In genomic region chr2:9416962-9417316, GRCh38 we compare ENCODE assay signal across 24 cellular contexts. TPM values are rescaled to one million over a fixed set of nuclear protein-coding genes. Genes with fewer than 3 reads are reported as not detected.
DNase-seq lines count a peak whose midpoint lies in the region; ATAC-seq and TF ChIP-seq lines count a peak whose summit lies in the region.
"Had no signal": no experiment of that assay in that cellular context is flagged by ENCODE, and none has a peak within 500 bp of the region (broad histone marks: within the 10 kb centered on the region; RNA-seq: fewer than 3 reads in every experiment).

No MANE protein-coding gene starts in this region.

- peak overlapping the region; percentile 72 for H3K18ac ChIP-seq in trophoblast cell (ENCODE audit: low read length)

- H3K4me3 ChIP-seq in RWPE2 (ENCODE audit: severe bottlenecking) (no peak overlapping the region), trophoblast cell (ENCODE audit: low read depth, low read length) (no peak overlapping the region), heart left ventricle (no peak overlapping the region)
- H3K4me3 ChIP-seq: HAP-1, tibial nerve had no signal

- H3K4me1 Mint-ChIP-seq in activated CD4-positive, alpha-beta T cell treated with anti-CD3 and anti-CD28 coated beads for 36 hours = peaks cover 50% of the 10 kb centered on the region
- peaks cover 34 to 54% of the 10 kb centered on the region in 2 donors for H3K4me1 Mint-ChIP-seq in effector memory CD8-positive, alpha-beta T cell (ENCODE audit: low read depth in 2 of 2)

- no peak overlapping the region for H2AK5ac ChIP-seq in trophoblast cell (ENCODE audit: low read length)

- no peaks in the 10 kb centered on the region for H3K27me3 ChIP-seq in RWPE2 (ENCODE audit: insufficient read depth, poor library complexity, severe bottlenecking)
- no peaks in the 10 kb centered on the region for H3K27me3 ChIP-seq in trophoblast cell (ENCODE audit: insufficient read depth, low read length)
- H3K27me3 ChIP-seq in heart left ventricle = no peaks in the 10 kb centered on the region
- H3K27me3 ChIP-seq: tibial nerve had no signal

- H3K4me3 Mint-ChIP-seq in activated CD4-positive, alpha-beta T cell treated with anti-CD3 and anti-CD28 coated beads for 36 hours = no peak overlapping the region
- H3K4me3 Mint-ChIP-seq in effector memory CD8-positive, alpha-beta T cell = peak overlapping the region; percentile 23 to 51
- H3K4me3 Mint-ChIP-seq: activated CD4-positive, alpha-beta memory T cell treated with anti-CD3 and anti-CD28 coated beads, Interleukin-2, amount 10 ng/mL, durations not matched to agents 7 days and 5 days had no signal

- no peak for ATAC-seq in activated CD4-positive, alpha-beta T cell treated with anti-CD3 and anti-CD28 coated beads for 36 hours
- ATAC-seq in RWPE2 (ENCODE audit: low read depth) (peak; percentile 17), heart left ventricle (no peak)
- ATAC-seq in effector memory CD8-positive, alpha-beta T cell (replicated peaks) = peak; percentile 51
- ATAC-seq: Panc1 had no signal

- POLR2A ChIA-PET in activated CD4-positive, alpha-beta T cell treated with anti-CD3 and anti-CD28 coated beads for 36 hours (lab: Charles Lee) = no interaction called here

- TF ChIP-seq POLR2A in heart left ventricle (IDR thresholded peaks at IDR 0.05) (no peak), erythroblast (IDR thresholded peaks at IDR 0.05; ENCODE audit: low read length) (no peak)

- no peak overlapping the region for H3K14ac ChIP-seq in trophoblast cell (ENCODE audit: low read length)

- no peak overlapping the region for H2BK12ac ChIP-seq in trophoblast cell (ENCODE audit: low read length)

- H4K8ac ChIP-seq in trophoblast cell (ENCODE audit: low read depth, low read length) = no peak overlapping the region

- CTCF ChIA-PET in activated CD4-positive, alpha-beta T cell treated with anti-CD3 and anti-CD28 coated beads for 36 hours (lab: Charles Lee) = no interaction called here

- no peaks in the 10 kb centered on the region for H3K9me3 Mint-ChIP-seq in activated CD4-positive, alpha-beta T cell treated with anti-CD3 and anti-CD28 coated beads for 36 hours (ENCODE audit: low read depth)
- H3K9me3 Mint-ChIP-seq in effector memory CD8-positive, alpha-beta T cell = no peaks in the 10 kb centered on the region
- H3K9me3 Mint-ChIP-seq: activated CD4-positive, alpha-beta memory T cell treated with anti-CD3 and anti-CD28 coated beads, Interleukin-2, amount 10 ng/mL, durations not matched to agents 7 days and 5 days had no signal

- WGBS in trophoblast cell (ENCODE audit: extremely low coverage, insufficient coverage, insufficient read length) = no CpG with 5 or more reads among the region's 7 CpGs
- 96 to 97% (median 97%) methylated on average over 7 of the region's 7 CpGs for WGBS in heart left ventricle, 4 donors

- H3K4me1 ChIP-seq in RWPE2 (ENCODE audit: insufficient read depth, poor library complexity, severe bottlenecking) (peaks cover 18% of the 10 kb centered on the region), trophoblast cell (ENCODE audit: control insufficient read depth in 1 of 2, insufficient read depth in 2 of 2, low read length in 2 of 2) (peaks cover 0 to 5% of the 10 kb centered on the region in 2 experiments), heart left ventricle (peaks cover 0 to 37% (median 16%) of the 10 kb centered on the region in 12 donors)

- intact Hi-C loops in activated CD4-positive, alpha-beta T cell treated with anti-CD3 and anti-CD28 coated beads for 36 hours (cut with DNase I, micrococcal nuclease) = no loop called here
- intact Hi-C loops in heart left ventricle (cut with DNase I) = no loop called here

- no peak overlapping the region for H2BK5ac ChIP-seq in trophoblast cell (ENCODE audit: low read depth, low read length, poor library complexity)

- H3K9ac ChIP-seq in trophoblast cell (ENCODE audit: low read length) = no peak overlapping the region
- H3K9ac ChIP-seq: parathyroid adenoma had no signal

- H3K27ac Mint-ChIP-seq in activated CD4-positive, alpha-beta T cell treated with anti-CD3 and anti-CD28 coated beads for 36 hours = peak overlapping the region; percentile 32
- peak overlapping the region; percentile 22 to 88 for H3K27ac Mint-ChIP-seq in effector memory CD8-positive, alpha-beta T cell
- H3K27ac Mint-ChIP-seq: activated CD4-positive, alpha-beta memory T cell treated with anti-CD3 and anti-CD28 coated beads, Interleukin-2, amount 10 ng/mL, durations not matched to agents 7 days and 5 days had no signal

- peaks cover 55% of the 10 kb centered on the region for H3K36me3 ChIP-seq in RWPE2 (ENCODE audit: low read depth)
- peaks cover 4 to 6% of the 10 kb centered on the region in 2 experiments for H3K36me3 ChIP-seq in trophoblast cell (ENCODE audit: control insufficient read depth in 1 of 2, insufficient read depth in 2 of 2, low read length in 2 of 2)
- peaks cover 0 to 59% (median 26%) of the 10 kb centered on the region in 9 donors for H3K36me3 ChIP-seq in heart left ventricle

- no peak overlapping the region for H3K23ac ChIP-seq in trophoblast cell (ENCODE audit: low read length)

- H2BK120ac ChIP-seq in trophoblast cell (ENCODE audit: insufficient read depth, low read length, poor library complexity) = no peak overlapping the region

- no peak overlapping the region for H4K91ac ChIP-seq in trophoblast cell (ENCODE audit: low read depth, low read length)

- peak overlapping the region; percentile 75 for H3K27ac ChIP-seq in RWPE2 (ENCODE audit: poor library complexity, severe bottlenecking)
- no peak overlapping the region for H3K27ac ChIP-seq in trophoblast cell (ENCODE audit: low read depth, low read length)
- no peak overlapping the region for H3K27ac ChIP-seq in heart left ventricle
- H3K27ac ChIP-seq: 22Rv1, parathyroid adenoma, WERI-Rb-1 had no signal

- peaks cover 50% of the 10 kb centered on the region for H3K36me3 Mint-ChIP-seq in activated CD4-positive, alpha-beta T cell treated with anti-CD3 and anti-CD28 coated beads for 36 hours (ENCODE audit: low read depth)
- peaks cover 36% of the 10 kb centered on the region for H3K36me3 Mint-ChIP-seq in effector memory CD8-positive, alpha-beta T cell (ENCODE audit: insufficient read depth)

- H3K79me1 ChIP-seq in trophoblast cell (ENCODE audit: low read length) = no peaks in the 10 kb centered on the region

- H3K4me2 ChIP-seq in trophoblast cell (ENCODE audit: low read length) = no peak overlapping the region

- DNase-seq in activated CD4-positive, alpha-beta T cell treated with anti-CD3 and anti-CD28 coated beads for 36 hours = no peak
- no peak for DNase-seq in activated CD4-positive, alpha-beta T cell treated with anti-CD3 and anti-CD28 coated beads for 48 hours
- no peak for DNase-seq in RWPE2 (ENCODE audit: low spot score)
- DNase-seq in effector memory CD8-positive, alpha-beta T cell = no peak
- no peak for DNase-seq in trophoblast cell
- no peak for DNase-seq in heart left ventricle
- DNase-seq in CD1c-positive myeloid dendritic cell (ENCODE audit: extremely low spot score) = no peak
- DNase-seq in erythroblast (lab: John Stamatoyannopoulos, UW) = no peak
- DNase-seq: activated CD4-positive, alpha-beta memory T cell treated with anti-CD3 and anti-CD28 coated beads, Interleukin-2, amount 10 ng/mL, durations not matched to agents 7 days and 5 days; AML-193; amygdala; COR-L47; Karpas-422; kidney glomerular epithelial cell; NCI-H1092; NCI-H1930; NCI-H345; NCI-H82; WERI-Rb-1 had no signal

- no peaks in the 10 kb centered on the region for H3K79me2 ChIP-seq in trophoblast cell (ENCODE audit: control insufficient read depth, insufficient read depth, low read length, poor library complexity)

- TF ChIP-seq CTCF in RWPE2 (IDR thresholded peaks at IDR 0.05; ENCODE audit: poor library complexity, severe bottlenecking) = no peak
- TF ChIP-seq CTCF in heart left ventricle (IDR thresholded peaks at IDR 0.05) = no peak

- H3K4ac ChIP-seq in trophoblast cell (ENCODE audit: low read depth, low read length) = no peak overlapping the region

- H3K27me3 Mint-ChIP-seq in activated CD4-positive, alpha-beta T cell treated with anti-CD3 and anti-CD28 coated beads for 36 hours = no peaks in the 10 kb centered on the region
- no peaks in the 10 kb centered on the region for H3K27me3 Mint-ChIP-seq in effector memory CD8-positive, alpha-beta T cell
- H3K27me3 Mint-ChIP-seq: activated CD4-positive, alpha-beta memory T cell treated with anti-CD3 and anti-CD28 coated beads, Interleukin-2, amount 10 ng/mL, durations not matched to agents 7 days and 5 days had no signal

- H4K12ac ChIP-seq in trophoblast cell (ENCODE audit: low read depth, low read length) = no peak overlapping the region

- H3K9me3 ChIP-seq in RWPE2 (ENCODE audit: severe bottlenecking) = no peaks in the 10 kb centered on the region
- H3K9me3 ChIP-seq in trophoblast cell (ENCODE audit: insufficient read depth, low read depth, low read length) = no peaks in the 10 kb centered on the region
- no peaks in the 10 kb centered on the region for H3K9me3 ChIP-seq in heart left ventricle
- H3K9me3 ChIP-seq: HAP-1, tibial nerve had no signal

- no peak overlapping the region for H2AFZ ChIP-seq in trophoblast cell (ENCODE audit: insufficient read depth, low read length, poor library complexity)
- H2AFZ ChIP-seq: parathyroid adenoma had no signal

RNA-seq across cellular contexts. Expression of gene ITGB1BP1, which starts 6.4 kb away (rescaled TPM):
- total RNA-seq in activated CD4-positive, alpha-beta T cell treated with anti-CD3 and anti-CD28 coated beads for 36 hours = 10 to 100 TPM; 89.7 to 92.1 TPM
- polyA plus RNA-seq in trophoblast cell (2013) = 114 and 121 TPM in 2 replicates
- total RNA-seq in heart left ventricle = 100 to 1,000 TPM in 6 of 9 donors, 10 to 100 TPM in 3; 26.5 to 163 (median 104) TPM
- polyA plus RNA-seq in heart left ventricle = 100 to 1,000 TPM in 1 of 2 donors, 10 to 100 TPM in 1; 85.6 to 165 TPM

RNA-seq across cellular contexts. Expression of gene CPSF3, which starts 6.5 kb away (rescaled TPM):
- total RNA-seq in activated CD4-positive, alpha-beta T cell treated with anti-CD3 and anti-CD28 coated beads for 36 hours = 100 to 1,000 TPM in 1 of 2 experiments, 10 to 100 TPM in 1; 72.3 to 103 TPM
- 39.8 and 40.8 TPM in 2 replicates for polyA plus RNA-seq in trophoblast cell (2013)
- total RNA-seq in heart left ventricle = 10 to 100 TPM; 13.8 to 27.5 (median 18.3) TPM
- polyA plus RNA-seq in heart left ventricle = 10 to 100 TPM; 12.0 to 21.9 TPM

RNA-seq across cellular contexts. Expression of gene IAH1, which starts 57.4 kb away (rescaled TPM):
- 10 to 100 TPM; 53.7 to 63.7 TPM for total RNA-seq in activated CD4-positive, alpha-beta T cell treated with anti-CD3 and anti-CD28 coated beads for 36 hours
- 6.5 and 6.6 TPM in 2 replicates for polyA plus RNA-seq in trophoblast cell (2013)
- 100 to 1,000 TPM in 1 of 9 donors, 10 to 100 TPM in 8; 58.4 to 101 (median 78.0) TPM for total RNA-seq in heart left ventricle
- 100 to 1,000 TPM in 1 of 2 donors, 10 to 100 TPM in 1; 51.6 to 124 TPM for polyA plus RNA-seq in heart left ventricle

Comparison
In these comparisons a context has a peak if more than half of its experiments do, and no peak if none do; other contexts are left out.
1. ATAC-seq: peak in RWPE2 (single experiment) and effector memory CD8-positive, alpha-beta T cell (single experiment); none in activated CD4-positive, alpha-beta T cell treated with anti-CD3 and anti-CD28 coated beads for 36 hours (single experiment) and heart left ventricle (0 of 4).